8 cellular contexts compared by ENCODE assay signal in the genomic region with DNA sequence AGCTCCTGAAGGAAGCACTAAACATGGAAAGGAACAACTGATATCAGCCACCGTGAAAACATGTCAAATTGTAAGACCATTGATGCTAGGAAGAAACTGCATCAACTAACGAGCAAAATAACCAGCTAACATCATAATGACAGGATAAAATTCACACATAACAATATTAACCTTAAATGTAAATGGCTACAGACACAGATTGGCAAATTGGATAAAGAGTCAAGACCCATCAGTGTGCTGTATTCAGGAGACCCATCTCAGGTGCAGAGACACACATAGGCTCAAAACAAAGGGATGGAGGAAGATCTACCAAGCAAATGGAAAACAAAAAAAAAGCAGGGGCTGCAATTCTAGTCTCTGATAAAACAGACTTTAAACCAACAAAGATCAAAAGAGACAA.
DNase-seq lines count a peak whose midpoint lies in the region; ATAC-seq and TF ChIP-seq lines count a peak whose summit lies in the region.
"Not testable (repeated sequence)": the region's sequence is repeated elsewhere in the genome, so short reads cannot be mapped to it uniquely, and the experiment has no call there.

No MANE protein-coding gene starts in this region.

- H3K9me3 Mint-ChIP-seq in H9 (peaks cover 9 to 14% of the 10 kb centered on the region in 2 experiments; a peak in 4 of 5 replicates), WTC11 (peaks cover 16% of the 10 kb centered on the region)
- not testable (repeated sequence) for H3K9me3 Mint-ChIP-seq in activated T-cell treated with anti-CD3 and anti-CD28 coated beads, Interleukin-2, amount 50 U/mL, for 24 hours; activated naive CD8-positive, alpha-beta T cell treated with anti-CD3 and anti-CD28 coated beads for 36 hours; glutamatergic neuron (ENCODE audit: unreplicated experiment); natural killer cell; stimulated activated naive CD8-positive, alpha-beta T cell treated with anti-CD3 and anti-CD28 coated beads, Interleukin-15, Interleukin-2, amounts not matched to agents 100 ng/mL and 50 ng/mL, for 24 hours

- not testable (repeated sequence) for H3K36me3 Mint-ChIP-seq in H9 (ENCODE audit: insufficient read depth in 1 of 3, low read depth in 3 of 3); activated T-cell treated with anti-CD3 and anti-CD28 coated beads, Interleukin-2, amount 50 U/mL, for 24 hours (ENCODE audit: low read depth); natural killer cell; stimulated activated naive CD8-positive, alpha-beta T cell treated with anti-CD3 and anti-CD28 coated beads, Interleukin-15, Interleukin-2, amounts not matched to agents 100 ng/mL and 50 ng/mL, for 24 hours (ENCODE audit: low read depth)
- H3K36me3 Mint-ChIP-seq in WTC11 (peaks cover 14% of the 10 kb centered on the region), glutamatergic neuron (ENCODE audit: unreplicated experiment) (peaks cover 18% of the 10 kb centered on the region)
- H3K36me3 Mint-ChIP-seq in activated naive CD8-positive, alpha-beta T cell treated with anti-CD3 and anti-CD28 coated beads for 36 hours = peaks cover 14% of the 10 kb centered on the region

- not testable (repeated sequence) for H3K27ac Mint-ChIP-seq in H9; WTC11; activated T-cell treated with anti-CD3 and anti-CD28 coated beads, Interleukin-2, amount 50 U/mL, for 24 hours; glutamatergic neuron (ENCODE audit: unreplicated experiment); stimulated activated naive CD8-positive, alpha-beta T cell treated with anti-CD3 and anti-CD28 coated beads, Interleukin-15, Interleukin-2, amounts not matched to agents 100 ng/mL and 50 ng/mL, for 24 hours
- peak overlapping the region; percentile 46 for H3K27ac Mint-ChIP-seq in activated naive CD8-positive, alpha-beta T cell treated with anti-CD3 and anti-CD28 coated beads for 36 hours
- H3K27ac Mint-ChIP-seq in natural killer cell = peak overlapping the region; percentile 89 to 96

- H4K20me1 ChIP-seq in BLaER1 treated with 17β-estradiol and CSF1 and Interleukin-3, amounts not matched to agents 10 nM and 100 nM; H9 (ENCODE audit: control insufficient read depth, insufficient read depth, insufficient read length): not testable (repeated sequence)

- H4K5ac ChIP-seq in H9 (ENCODE audit: insufficient read length, low read depth, low read length) = not testable (repeated sequence)

- not testable (repeated sequence) for H3T11ph ChIP-seq in H9 (ENCODE audit: low read length)

- H2BK20ac ChIP-seq in H9 (ENCODE audit: low read depth, low read length, poor library complexity, severe bottlenecking) = not testable (repeated sequence)

- not testable (repeated sequence) for H3K79me1 ChIP-seq in H9 (ENCODE audit: insufficient read depth, low read depth, low read length, poor library complexity, severe bottlenecking)

- H3K27ac ChIP-seq in BLaER1 treated with 17β-estradiol and CSF1 and Interleukin-3, amounts not matched to agents 10 nM and 100 nM; H9 (ENCODE audit: insufficient read length, low read depth, low read length): not testable (repeated sequence)

- not testable (repeated sequence) for H2AK5ac ChIP-seq in H9 (ENCODE audit: insufficient read length, low read length)

- H3K4me3 Mint-ChIP-seq in H9 (peak overlapping the region; percentile 78 to 94), WTC11 (peak overlapping the region; percentile 96), glutamatergic neuron (ENCODE audit: unreplicated experiment) (peak overlapping the region; percentile 99), natural killer cell (peak overlapping the region; percentile 98)
- H3K4me3 Mint-ChIP-seq in activated T-cell treated with anti-CD3 and anti-CD28 coated beads, Interleukin-2, amount 50 U/mL, for 24 hours = peak overlapping the region; percentile 82
- peak overlapping the region; percentile 94 for H3K4me3 Mint-ChIP-seq in activated naive CD8-positive, alpha-beta T cell treated with anti-CD3 and anti-CD28 coated beads for 36 hours
- H3K4me3 Mint-ChIP-seq in stimulated activated naive CD8-positive, alpha-beta T cell treated with anti-CD3 and anti-CD28 coated beads, Interleukin-15, Interleukin-2, amounts not matched to agents 100 ng/mL and 50 ng/mL, for 24 hours = peak overlapping the region; percentile 99

- not testable (repeated sequence) for H2AFZ ChIP-seq in H9 (ENCODE audit: low read length)

- H2BK15ac ChIP-seq in H9 (ENCODE audit: low read depth, low read length) = not testable (repeated sequence)

- not testable (repeated sequence) for H3K23ac ChIP-seq in H9 (ENCODE audit: insufficient read length, low read depth, low read length)

- H3K4me3 ChIP-seq in BLaER1 treated with 17β-estradiol and CSF1 and Interleukin-3, amounts not matched to agents 10 nM and 100 nM = peak overlapping the region in 5 of 10 experiments; percentile 64 to 66 (median 64); a peak in 5 of 20 replicates

- not testable (repeated sequence) for H3K4me1 ChIP-seq in BLaER1 treated with 17β-estradiol and CSF1 and Interleukin-3, amounts not matched to agents 10 nM and 100 nM; H9 (ENCODE audit: insufficient read depth, low read length)

- TF ChIP-seq CTCF in H9 (conservative IDR thresholded peaks at IDR 0.05); WTC11 (IDR thresholded peaks at IDR 0.05); glutamatergic neuron (IDR thresholded peaks at IDR 0.05; ENCODE audit: partially characterized antibody, unreplicated experiment); natural killer cell (IDR thresholded peaks at IDR 0.05): not testable (repeated sequence)

- not testable (repeated sequence) for H3K4ac ChIP-seq in H9 (ENCODE audit: low read depth, low read length)

- intact Hi-C loops in natural killer cell (cut with micrococcal nuclease) = not testable (repeated sequence)

- H3K9me3 ChIP-seq in BLaER1 treated with 17β-estradiol and CSF1 and Interleukin-3, amounts not matched to agents 10 nM and 100 nM (replicated peaks in 1 of 11) = peaks cover 24 to 38% (median 31%) of the 10 kb centered on the region in 11 experiments
- H3K9me3 ChIP-seq in H9 (ENCODE audit: control insufficient read depth, low read depth, low read length) = not testable (repeated sequence)

- H3K27me3 ChIP-seq in BLaER1 treated with 17β-estradiol and CSF1 and Interleukin-3, amounts not matched to agents 10 nM and 100 nM; H9 (ENCODE audit: insufficient read depth, low read length): not testable (repeated sequence)

- not testable (repeated sequence) for H3K56ac ChIP-seq in H9 (ENCODE audit: insufficient read length, low read depth, low read length)

- H3K23me2 ChIP-seq in H9 (ENCODE audit: insufficient read length, low read depth, low read length, poor library complexity, severe bottlenecking) = not testable (repeated sequence)

- H3K14ac ChIP-seq in H9 (ENCODE audit: insufficient read depth, low read length) = not testable (repeated sequence)

- CTCF ChIA-PET in WTC11 (lab: Charles Lee) = interaction anchor here (1.7 kb wide), 1 partner anchor 20 kb away, joined by 4 read pairs; no protein-coding TSS in a partner anchor

- not testable (repeated sequence) for DNase-seq in H9; WTC11 (ENCODE audit: low spot score); activated T-cell treated with anti-CD3 and anti-CD28 coated beads, Interleukin-2, amount 50 U/mL, for 24 hours; activated naive CD8-positive, alpha-beta T cell treated with anti-CD3 and anti-CD28 coated beads for 36 hours; glutamatergic neuron; natural killer cell

- peaks cover 0 to 28% (median 20%) of the 10 kb centered on the region in 11 experiments; a peak in 19 of 22 replicates for H3K36me3 ChIP-seq in BLaER1 treated with 17β-estradiol and CSF1 and Interleukin-3, amounts not matched to agents 10 nM and 100 nM

- H3K9ac ChIP-seq in BLaER1 treated with 17β-estradiol and CSF1 and Interleukin-3, amounts not matched to agents 10 nM and 100 nM; H9 (ENCODE audit: extremely low read depth, insufficient read length, low read length): not testable (repeated sequence)

- not testable (repeated sequence) for H3K79me2 ChIP-seq in H9 (ENCODE audit: insufficient read depth, low read length)

- H3K4me1 Mint-ChIP-seq in H9; glutamatergic neuron (ENCODE audit: low read depth, unreplicated experiment): not testable (repeated sequence)
- peaks cover 15% of the 10 kb centered on the region for H3K4me1 Mint-ChIP-seq in WTC11
- H3K4me1 Mint-ChIP-seq in activated T-cell treated with anti-CD3 and anti-CD28 coated beads, Interleukin-2, amount 50 U/mL, for 24 hours (ENCODE audit: low read depth) = peaks cover 26% of the 10 kb centered on the region
- H3K4me1 Mint-ChIP-seq in activated naive CD8-positive, alpha-beta T cell treated with anti-CD3 and anti-CD28 coated beads for 36 hours = peaks cover 43% of the 10 kb centered on the region
- H3K4me1 Mint-ChIP-seq in natural killer cell = peaks cover 39 to 44% of the 10 kb centered on the region in 2 donors
- peaks cover 38% of the 10 kb centered on the region for H3K4me1 Mint-ChIP-seq in stimulated activated naive CD8-positive, alpha-beta T cell treated with anti-CD3 and anti-CD28 coated beads, Interleukin-15, Interleukin-2, amounts not matched to agents 100 ng/mL and 50 ng/mL, for 24 hours (ENCODE audit: low read depth)

- POLR2A ChIA-PET in WTC11 (lab: Charles Lee) = not testable (repeated sequence)

- not testable (repeated sequence) for H4K8ac ChIP-seq in H9 (replicated peaks; ENCODE audit: insufficient read length, low read depth, low read length)

- not testable (repeated sequence) for ATAC-seq in WTC11, natural killer cell

- not testable (repeated sequence) for H2BK12ac ChIP-seq in H9 (ENCODE audit: insufficient read length, low read depth, low read length)

- H2BK120ac ChIP-seq in H9 (ENCODE audit: low read depth, low read length, poor library complexity, severe bottlenecking) = not testable (repeated sequence)

- not testable (repeated sequence) for H4K91ac ChIP-seq in H9 (ENCODE audit: insufficient read length, low read depth, low read length)

- H3K4me2 ChIP-seq in BLaER1 treated with 17β-estradiol and CSF1 and Interleukin-3, amounts not matched to agents 10 nM and 100 nM = peak overlapping the region in 10 of 11 experiments; percentile 36 to 72 (median 65); a peak in 12 of 22 replicates
- H3K4me2 ChIP-seq in H9 (ENCODE audit: insufficient read depth, insufficient read length, low read length) = not testable (repeated sequence)

- H3K18ac ChIP-seq in H9 (ENCODE audit: insufficient read length, low read depth, low read length) = not testable (repeated sequence)

- H3K27me3 Mint-ChIP-seq in H9 (ENCODE audit: low read depth) = peaks cover 19% of the 10 kb centered on the region
- peaks cover 25% of the 10 kb centered on the region for H3K27me3 Mint-ChIP-seq in WTC11 (ENCODE audit: low read depth)
- H3K27me3 Mint-ChIP-seq in activated T-cell treated with anti-CD3 and anti-CD28 coated beads, Interleukin-2, amount 50 U/mL, for 24 hours; activated naive CD8-positive, alpha-beta T cell treated with anti-CD3 and anti-CD28 coated beads for 36 hours; glutamatergic neuron (ENCODE audit: unreplicated experiment); natural killer cell (ENCODE audit: low read depth in 2 of 2); stimulated activated naive CD8-positive, alpha-beta T cell treated with anti-CD3 and anti-CD28 coated beads, Interleukin-15, Interleukin-2, amounts not matched to agents 100 ng/mL and 50 ng/mL, for 24 hours: not testable (repeated sequence)

- H2BK5ac ChIP-seq in H9 (ENCODE audit: insufficient read length, low read length) = not testable (repeated sequence)

- WGBS in H9 (ENCODE audit: extremely low coverage, insufficient read length, low lambda C conversion rate) = no CpG with 5 or more reads among the region's 2 CpGs
